In the genomic region with DNA sequence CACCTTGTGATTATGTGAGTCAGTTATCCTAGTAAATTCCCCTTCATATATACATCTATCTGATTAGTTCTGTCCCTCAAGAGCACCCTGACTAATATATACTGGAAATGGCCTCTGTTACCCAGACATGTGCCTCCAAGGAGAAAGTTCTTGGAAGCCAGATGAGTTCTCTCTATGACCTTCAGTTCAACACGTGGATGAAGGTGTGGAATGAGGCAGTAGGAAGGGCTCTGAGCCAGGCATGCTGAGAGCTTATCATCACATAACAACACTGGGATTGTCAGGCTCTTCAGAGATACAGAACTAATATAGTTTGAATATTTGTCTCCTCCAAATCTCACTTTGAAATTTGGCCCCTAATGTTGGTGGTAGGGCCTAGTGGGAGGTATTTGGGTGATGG, we compare ENCODE assay signal across 9 cellular contexts.
"Had no signal": no experiment of that assay in that cellular context is flagged by ENCODE, and none has a peak within 500 bp of the region (broad histone marks: within the 10 kb centered on the region; RNA-seq: fewer than 3 reads in every experiment).

No MANE protein-coding gene starts in this region.

- H3K36me3 ChIP-seq: HAP-1 had no signal

- ATAC-seq: GM23338, HCT116 had no signal

- H3K9me3 ChIP-seq: HAP-1 had no signal

- H3K27ac ChIP-seq: GM23248 had no signal

- DNase-seq: GM23248, GOT3, H7, H9, HCEC 1CT, HFFc6 had no signal

- H3K4me3 ChIP-seq: GM23248, GM23338, HAP-1 had no signal
